ENCODE assay signal across 26 cellular contexts in the genomic region with DNA sequence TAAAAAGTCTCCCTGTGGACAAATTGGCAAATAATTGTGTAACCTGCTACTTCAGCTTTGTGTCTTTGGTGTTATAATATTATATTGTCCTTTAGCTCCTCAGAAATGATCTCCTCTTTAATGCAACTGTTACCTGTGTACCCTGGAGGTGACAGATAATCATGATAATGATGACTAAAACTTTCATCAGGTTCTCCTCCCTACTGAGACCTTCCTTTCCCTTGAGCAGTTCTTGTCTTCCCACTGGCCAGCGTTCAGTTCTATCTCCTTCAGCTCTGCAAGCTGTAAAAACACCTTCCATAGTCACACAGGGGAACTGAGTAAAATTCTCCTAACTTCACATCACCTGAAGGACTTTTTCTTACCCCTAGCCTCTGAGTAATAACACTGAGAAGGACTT. TPM values are rescaled to one million over a fixed set of nuclear protein-coding genes. Genes with fewer than 3 reads are reported as not detected.
DNase-seq lines count a peak whose midpoint lies in the region; ATAC-seq, FAIRE-seq and TF ChIP-seq lines count a peak whose summit lies in the region.
"Had no signal": no experiment of that assay in that cellular context is flagged by ENCODE, and none has a peak within 500 bp of the region (broad histone marks: within the 10 kb centered on the region; RNA-seq: fewer than 3 reads in every experiment).

No MANE protein-coding gene starts in this region.

- WGBS in HepG2 (ENCODE audit: low lambda C conversion rate): 0% methylated on average over 1 of the region's 1 CpG
- WGBS in right lobe of liver (ENCODE audit: insufficient coverage, low coverage, low lambda C conversion rate, missing lambda C conversion rate): 58% methylated on average over 1 of the region's 1 CpG

- DNase-seq in HepG2 (ENCODE audit: low spot score): no peak
- DNase-seq in right lobe of liver: no peak
- DNase-seq in epithelial cell of esophagus (ENCODE audit: low read depth): peak; percentile 20
- no peak for DNase-seq in type B pancreatic cell (ENCODE audit: extremely low spot score, unreplicated experiment)
- DNase-seq in T-helper 1 cell: no peak
- DNase-seq: 8988T; DMS153; DND-41; H7; HFFc6; MM.1S; NCI-H2029; NCI-H446 treated with DMSO at 0.1 percent for 48 hours; NCI-H82; NK-92 treated with Interleukin-12 subunit alpha and Interleukin-12 subunit beta, amount 100 ng/mL, for 24 hours; PC-3; SJCRH30; T-cell had no signal

- no peaks in the 10 kb centered on the region for H3K36me3 Mint-ChIP-seq in type B pancreatic cell
- H3K36me3 Mint-ChIP-seq: T-cell had no signal

- CTCF ChIA-PET in HepG2 (lab: Yijun Ruan, JAX; ENCODE audit: low intra/inter-chr PET ratio, low total read pairs): no interaction called here

- H3K4me3 Mint-ChIP-seq in type B pancreatic cell: peak overlapping the region; percentile 68
- H3K4me3 Mint-ChIP-seq: HFFc6, T-cell had no signal

- no peak for TF ChIP-seq POLR2A in HepG2 (IDR thresholded peaks at IDR 0.05; ENCODE audit: insufficient read depth in 1 of 2, low read depth in 2 of 2, low read length in 2 of 2)
- no peak for TF ChIP-seq POLR2A in right lobe of liver (IDR thresholded peaks at IDR 0.05)

- no TSS peak for BruUV-seq in HepG2 (replicated peaks; lab: Mats Ljungman, UMichigan)

- H3K4me2 ChIP-seq in HepG2 (ENCODE audit: low read depth, low read length): no peak overlapping the region

- TF ChIP-seq CTCF in HepG2 (CRISPR knock-in tag; IDR thresholded peaks at IDR 0.05) (no peak), right lobe of liver (IDR thresholded peaks at IDR 0.05) (no peak), epithelial cell of esophagus (IDR thresholded peaks at IDR 0.05; ENCODE audit: insufficient read depth, low read depth, low read length, missing control alignments) (no peak), type B pancreatic cell (conservative IDR thresholded peaks at IDR 0.05) (no peak)

- H3K27ac Mint-ChIP-seq in type B pancreatic cell: peak overlapping the region; percentile 90
- H3K27ac Mint-ChIP-seq: HFFc6, T-cell had no signal

- POLR2A ChIA-PET in HepG2 (lab: Yijun Ruan, JAX): interaction anchor here (1.0 kb wide), 1 partner anchor 33 kb away, joined by 4 read pairs; no protein-coding TSS in a partner anchor

- no peak overlapping the region for H3K27ac ChIP-seq in HepG2 (ENCODE audit: extremely low read length, insufficient read depth, low read length)
- H3K27ac ChIP-seq in right lobe of liver: no peak overlapping the region
- H3K27ac ChIP-seq: HL-60, SJCRH30 had no signal

- H3K27me3 ChIP-seq in HepG2 (ENCODE audit: control insufficient read depth in 1 of 2, insufficient read depth in 2 of 2, low read length in 2 of 2) (0 out of 5 replicates have a peak, but pooled peaks cover 0 to 3% of the 10 kb centered on the region in 2 experiments), right lobe of liver (no peaks in the 10 kb centered on the region)
- H3K27me3 ChIP-seq: SJCRH30 had no signal

- no peak overlapping the region for H3K9ac ChIP-seq in HepG2 (ENCODE audit: insufficient read depth, low read depth, low read length)

- H3K9me3 ChIP-seq in HepG2 (ENCODE audit: low read length): no peaks in the 10 kb centered on the region
- no peaks in the 10 kb centered on the region for H3K9me3 ChIP-seq in right lobe of liver
- H3K9me3 ChIP-seq: SJCRH30 had no signal

- ATAC-seq in HepG2: no peak
- ATAC-seq in right lobe of liver: no peak
- ATAC-seq in HG03135 (IDR thresholded peaks at IDR 0.05; ENCODE audit: unreplicated experiment): no peak
- ATAC-seq: PC-3, Right ventricle myocardium inferior, T-cell had no signal

- intact Hi-C loops in HepG2 (cut with micrococcal nuclease; ENCODE audit: unreplicated experiment): loop anchor here (5.0 kb wide), 1 partner anchor 235 kb away; no protein-coding TSS in a partner anchor
- intact Hi-C loops in right lobe of liver (cut with DNase I): no loop called here

- H3K4me3 ChIP-seq in HepG2 (replicated peaks in 1 of 3; ENCODE audit: insufficient read depth in 1 of 3, low read depth in 2 of 3, low read length in 3 of 3): no peak overlapping the region
- H3K4me3 ChIP-seq in right lobe of liver: no peak overlapping the region
- H3K4me3 ChIP-seq in epithelial cell of esophagus (ENCODE audit: low read length): no peak overlapping the region
- H3K4me3 ChIP-seq: SJCRH30 had no signal

- H2AFZ ChIP-seq in HepG2 (ENCODE audit: low read length): no peak overlapping the region

- no peaks in the 10 kb centered on the region for H3K27me3 Mint-ChIP-seq in type B pancreatic cell

- peaks cover 23% of the 10 kb centered on the region for H3K4me1 Mint-ChIP-seq in type B pancreatic cell (ENCODE audit: unreplicated experiment)

- H3K9me3 Mint-ChIP-seq in type B pancreatic cell: no peaks in the 10 kb centered on the region
- H3K9me3 Mint-ChIP-seq: HFFc6, T-cell had no signal

- TF ChIP-seq EP300 in HepG2 (IDR thresholded peaks at IDR 0.05; ENCODE audit: low read depth in 2 of 2, low read length in 2 of 2) (no peak), HepG2 (CRISPR knock-in tag; IDR thresholded peaks at IDR 0.05; ENCODE audit: borderline replicate concordance) (no peak)

- peaks cover 10% of the 10 kb centered on the region; the same call in 1 of the 2 replicates for H3K4me1 ChIP-seq in HepG2 (ENCODE audit: insufficient read depth, low read length)
- H3K4me1 ChIP-seq in right lobe of liver: no peaks in the 10 kb centered on the region
- H3K4me1 ChIP-seq: SJCRH30 had no signal

- H3K79me2 ChIP-seq in HepG2 (ENCODE audit: insufficient read depth, low read length): no peaks in the 10 kb centered on the region

- no peak for TF ChIP-seq RAD21 in HepG2 (CRISPR knock-in tag; IDR thresholded peaks at IDR 0.05)

- H4K20me1 ChIP-seq in HepG2 (ENCODE audit: insufficient read depth, low read length): no peaks in the 10 kb centered on the region

- peak; percentile 18 for FAIRE-seq in HepG2 (lab: Jason Lieb, UNC)
- FAIRE-seq: GM12892, GM19239 had no signal

- H3K36me3 ChIP-seq in HepG2 (replicated peaks in 1 of 2; ENCODE audit: control insufficient read depth in 1 of 2, insufficient read depth in 2 of 2, low read length in 2 of 2) (no peaks in the 10 kb centered on the region), right lobe of liver (no peaks in the 10 kb centered on the region)
- H3K36me3 ChIP-seq: SJCRH30 had no signal

- in situ Hi-C loops in HepG2 (cut with HindIII; ENCODE audit: extremely low pct_ligation_motif_present, low pct_unique_long_range_greater_than_20kb): no loop called here

RNA-seq across cellular contexts. Expression of a gene that starts 14.6 kb away (rescaled TPM):
- total RNA-seq in HepG2 (2016; rRNA removed; fragmentation: Illumina TruSeq; extraction: Trizol) (0.07 TPM in 1 of 2 replicates, not detected in the other), right lobe of liver (not detected), type B pancreatic cell (ENCODE audit: low replicate concordance) (not detected in 2 replicates)
- total RNA-seq in HepG2 (2016; cell fraction: cytosol; rRNA removed; fragmentation: Illumina TruSeq; extraction: Trizol; ENCODE audit: low read depth): not detected in 2 replicates
- total RNA-seq in HepG2 (2016; cell fraction: insoluble cytoplasmic fraction; rRNA removed; fragmentation: Illumina TruSeq; extraction: Trizol): not detected in 2 replicates
- total RNA-seq in HepG2 (2016; cell fraction: membrane; rRNA removed; fragmentation: Illumina TruSeq; extraction: Trizol): not detected in 2 replicates
- not detected in 2 replicates for total RNA-seq in HepG2 (2016; cell fraction: nucleus; rRNA removed; fragmentation: Illumina TruSeq; extraction: Trizol)
- 0.09 and 0.31 TPM in 2 replicates for polyA plus RNA-seq in HepG2 (2011; rRNA removed)
- 0.27 and 0.54 TPM in 2 replicates for polyA plus RNA-seq in HepG2 (2011; cell fraction: cytosol; rRNA removed)
- not detected in 2 replicates for polyA plus RNA-seq in HepG2 (2011; cell fraction: nucleus; rRNA removed)
- 0.07 and 0.20 TPM in 2 replicates for polyA plus RNA-seq in HepG2 (2012)
- not detected in 2 replicates for polyA plus RNA-seq in HepG2 (2016; cell fraction: cytosol; fragmentation: Illumina TruSeq; extraction: Trizol; ENCODE audit: low read depth)
- polyA plus RNA-seq in HepG2 (2016; cell fraction: insoluble cytoplasmic fraction; fragmentation: Illumina TruSeq; extraction: Trizol; ENCODE audit: low read depth): 0.23 TPM in 1 of 2 replicates, not detected in the other
- not detected in 2 replicates for polyA plus RNA-seq in HepG2 (2016; cell fraction: membrane; fragmentation: Illumina TruSeq; extraction: Trizol; ENCODE audit: low read depth)
- polyA plus RNA-seq in HepG2 (2016; cell fraction: nucleus; fragmentation: Illumina TruSeq; extraction: Trizol; ENCODE audit: insufficient read depth, low read depth): not detected in 2 replicates
- polyA minus RNA-seq in HepG2 (2011; rRNA and poly(A)+ RNA removed; ENCODE audit: low replicate concordance): not detected in 2 replicates
- polyA minus RNA-seq in HepG2 (2011; cell fraction: cytosol; rRNA and poly(A)+ RNA removed): not detected in 2 replicates
- not detected in 2 replicates for polyA minus RNA-seq in HepG2 (2011; cell fraction: nucleus; rRNA and poly(A)+ RNA removed)
- total RNA-seq: H7, HFFc6, LHCN-M2, PC-3, Right ventricle myocardium inferior, RPMI7951, SJCRH30 had no signal
- polyA plus RNA-seq: BJ had no signal

RNA-seq across cellular contexts. Expression of a gene that starts 30.0 kb away (rescaled TPM):
- 25.1 and 25.7 TPM in 2 replicates for total RNA-seq in HepG2 (2016; rRNA removed; fragmentation: Illumina TruSeq; extraction: Trizol)
- total RNA-seq in HepG2 (2016; cell fraction: cytosol; rRNA removed; fragmentation: Illumina TruSeq; extraction: Trizol; ENCODE audit: low read depth): 41.7 and 51.6 TPM in 2 replicates
- total RNA-seq in HepG2 (2016; cell fraction: insoluble cytoplasmic fraction; rRNA removed; fragmentation: Illumina TruSeq; extraction: Trizol): 18.1 and 23.6 TPM in 2 replicates
- total RNA-seq in HepG2 (2016; cell fraction: membrane; rRNA removed; fragmentation: Illumina TruSeq; extraction: Trizol): 45.4 and 53.4 TPM in 2 replicates
- 11.0 and 14.4 TPM in 2 replicates for total RNA-seq in HepG2 (2016; cell fraction: nucleus; rRNA removed; fragmentation: Illumina TruSeq; extraction: Trizol)
- polyA plus RNA-seq in HepG2 (2011; rRNA removed): 23.0 and 27.5 TPM in 2 replicates
- polyA plus RNA-seq in HepG2 (2011; cell fraction: cytosol; rRNA removed): 12.7 and 15.6 TPM in 2 replicates
- polyA plus RNA-seq in HepG2 (2011; cell fraction: nucleus; rRNA removed): 3.8 and 4.3 TPM in 2 replicates
- polyA plus RNA-seq in HepG2 (2012): 43.3 and 55.8 TPM in 2 replicates
- polyA plus RNA-seq in HepG2 (2016; cell fraction: cytosol; fragmentation: Illumina TruSeq; extraction: Trizol; ENCODE audit: low read depth): 133 and 205 TPM in 2 replicates
- polyA plus RNA-seq in HepG2 (2016; cell fraction: insoluble cytoplasmic fraction; fragmentation: Illumina TruSeq; extraction: Trizol; ENCODE audit: low read depth): 41.5 and 58.8 TPM in 2 replicates
- 89.5 and 131 TPM in 2 replicates for polyA plus RNA-seq in HepG2 (2016; cell fraction: membrane; fragmentation: Illumina TruSeq; extraction: Trizol; ENCODE audit: low read depth)
- polyA plus RNA-seq in HepG2 (2016; cell fraction: nucleus; fragmentation: Illumina TruSeq; extraction: Trizol; ENCODE audit: insufficient read depth, low read depth): 41.1 and 42.9 TPM in 2 replicates
- 0.64 and 16.3 TPM in 2 replicates for polyA minus RNA-seq in HepG2 (2011; rRNA and poly(A)+ RNA removed; ENCODE audit: low replicate concordance)
- 1.8 and 4.3 TPM in 2 replicates for polyA minus RNA-seq in HepG2 (2011; cell fraction: cytosol; rRNA and poly(A)+ RNA removed)
- polyA minus RNA-seq in HepG2 (2011; cell fraction: nucleus; rRNA and poly(A)+ RNA removed): 2.2 and 3.5 TPM in 2 replicates
- total RNA-seq in right lobe of liver: 10 to 100 TPM; 11.4 to 20.4 (median 17.4) TPM
- total RNA-seq in type B pancreatic cell (ENCODE audit: low replicate concordance): 60.2 and 83.0 TPM in 2 replicates

RNA-seq across cellular contexts. Expression of a gene that starts 32.7 kb away (rescaled TPM):
- total RNA-seq in HepG2 (2016; rRNA removed; fragmentation: Illumina TruSeq; extraction: Trizol) (0.13 and 0.14 TPM in 2 replicates), right lobe of liver (not detected), type B pancreatic cell (ENCODE audit: low replicate concordance) (13.0 and 41.9 TPM in 2 replicates)
- total RNA-seq in HepG2 (2016; cell fraction: cytosol; rRNA removed; fragmentation: Illumina TruSeq; extraction: Trizol; ENCODE audit: low read depth): not detected in 2 replicates
- 0.31 and 0.32 TPM in 2 replicates for total RNA-seq in HepG2 (2016; cell fraction: insoluble cytoplasmic fraction; rRNA removed; fragmentation: Illumina TruSeq; extraction: Trizol)
- 0.12 TPM in 1 of 2 replicates, not detected in the other for total RNA-seq in HepG2 (2016; cell fraction: membrane; rRNA removed; fragmentation: Illumina TruSeq; extraction: Trizol)
- total RNA-seq in HepG2 (2016; cell fraction: nucleus; rRNA removed; fragmentation: Illumina TruSeq; extraction: Trizol): not detected in 2 replicates
- polyA plus RNA-seq in HepG2 (2011; rRNA removed): 0.20 and 1.0 TPM in 2 replicates
- polyA plus RNA-seq in HepG2 (2011; cell fraction: cytosol; rRNA removed): 0.17 and 0.65 TPM in 2 replicates
- 0.26 and 0.40 TPM in 2 replicates for polyA plus RNA-seq in HepG2 (2011; cell fraction: nucleus; rRNA removed)
- 0.47 and 0.69 TPM in 2 replicates for polyA plus RNA-seq in HepG2 (2012)
- polyA plus RNA-seq in HepG2 (2016; cell fraction: cytosol; fragmentation: Illumina TruSeq; extraction: Trizol; ENCODE audit: low read depth): 0.06 and 0.15 TPM in 2 replicates
- 0.31 and 0.36 TPM in 2 replicates for polyA plus RNA-seq in HepG2 (2016; cell fraction: insoluble cytoplasmic fraction; fragmentation: Illumina TruSeq; extraction: Trizol; ENCODE audit: low read depth)
- 0.12 TPM in 1 of 2 replicates, not detected in the other for polyA plus RNA-seq in HepG2 (2016; cell fraction: membrane; fragmentation: Illumina TruSeq; extraction: Trizol; ENCODE audit: low read depth)
- 0.27 TPM in 1 of 2 replicates, not detected in the other for polyA plus RNA-seq in HepG2 (2016; cell fraction: nucleus; fragmentation: Illumina TruSeq; extraction: Trizol; ENCODE audit: insufficient read depth, low read depth)
- polyA minus RNA-seq in HepG2 (2011; rRNA and poly(A)+ RNA removed; ENCODE audit: low replicate concordance): 0.19 TPM in 1 of 2 replicates, not detected in the other
- polyA minus RNA-seq in HepG2 (2011; cell fraction: cytosol; rRNA and poly(A)+ RNA removed): 0.89 TPM in 1 of 2 replicates, not detected in the other
- polyA minus RNA-seq in HepG2 (2011; cell fraction: nucleus; rRNA and poly(A)+ RNA removed): 0.26 and 0.87 TPM in 2 replicates
- total RNA-seq: H7, HFFc6, LHCN-M2, Right ventricle myocardium inferior, RPMI7951 had no signal
- polyA plus RNA-seq: BJ had no signal

RNA-seq across cellular contexts. Expression of a gene that starts 52.6 kb away (rescaled TPM):
- total RNA-seq in HepG2 (2016; rRNA removed; fragmentation: Illumina TruSeq; extraction: Trizol) (not detected in 2 replicates), right lobe of liver (not detected), type B pancreatic cell (ENCODE audit: low replicate concordance) (0.21 TPM in 1 of 2 replicates, not detected in the other)
- total RNA-seq in HepG2 (2016; cell fraction: cytosol; rRNA removed; fragmentation: Illumina TruSeq; extraction: Trizol; ENCODE audit: low read depth): not detected in 2 replicates
- total RNA-seq in HepG2 (2016; cell fraction: insoluble cytoplasmic fraction; rRNA removed; fragmentation: Illumina TruSeq; extraction: Trizol): not detected in 2 replicates
- total RNA-seq in HepG2 (2016; cell fraction: membrane; rRNA removed; fragmentation: Illumina TruSeq; extraction: Trizol): not detected in 2 replicates
- not detected in 2 replicates for total RNA-seq in HepG2 (2016; cell fraction: nucleus; rRNA removed; fragmentation: Illumina TruSeq; extraction: Trizol)
- polyA plus RNA-seq in HepG2 (2011; rRNA removed): not detected in 2 replicates
- polyA plus RNA-seq in HepG2 (2011; cell fraction: cytosol; rRNA removed): not detected in 2 replicates
- polyA plus RNA-seq in HepG2 (2011; cell fraction: nucleus; rRNA removed): not detected in 2 replicates
- polyA plus RNA-seq in HepG2 (2012): not detected in 2 replicates
- not detected in 2 replicates for polyA plus RNA-seq in HepG2 (2016; cell fraction: cytosol; fragmentation: Illumina TruSeq; extraction: Trizol; ENCODE audit: low read depth)
- polyA plus RNA-seq in HepG2 (2016; cell fraction: insoluble cytoplasmic fraction; fragmentation: Illumina TruSeq; extraction: Trizol; ENCODE audit: low read depth): not detected in 2 replicates
- polyA plus RNA-seq in HepG2 (2016; cell fraction: membrane; fragmentation: Illumina TruSeq; extraction: Trizol; ENCODE audit: low read depth): not detected in 2 replicates
- polyA plus RNA-seq in HepG2 (2016; cell fraction: nucleus; fragmentation: Illumina TruSeq; extraction: Trizol; ENCODE audit: insufficient read depth, low read depth): not detected in 2 replicates
- polyA minus RNA-seq in HepG2 (2011; rRNA and poly(A)+ RNA removed; ENCODE audit: low replicate concordance): not detected in 2 replicates
- polyA minus RNA-seq in HepG2 (2011; cell fraction: cytosol; rRNA and poly(A)+ RNA removed): not detected in 2 replicates
- polyA minus RNA-seq in HepG2 (2011; cell fraction: nucleus; rRNA and poly(A)+ RNA removed): not detected in 2 replicates
- total RNA-seq: H7, HFFc6, LHCN-M2, PC-3, Right ventricle myocardium inferior, RPMI7951, T-cell had no signal
- polyA plus RNA-seq: BJ had no signal

Comparison
In these comparisons a context has a peak if more than half of its experiments do, and no peak if none do; other contexts are left out.
1. RNA of a gene that starts 32.7 kb away (total RNA-seq): 13.0 to 41.9 TPM in type B pancreatic cell; 0.12 to 0.32 TPM in HepG2 and not detected in right lobe of liver; every median in the first group is over 10 times any median in the second.